ENCODE assay signal across 1 cellular context in genomic region chr6:31619805-31620585, GRCh38.
TF ChIP-seq lines count a peak whose summit lies in the region.

No MANE protein-coding gene starts in this region.

TF ChIP-seq in HEK293, 187 proteins besides CTCF, POLR2A, EP300 and RAD21 (continued from another document):
- TF ChIP-seq ZNF521 (tag by site-specific recombination; IDR thresholded peaks at IDR 0.05) (no peak), ZNF223 (tag by site-specific recombination; IDR thresholded peaks at IDR 0.05) (no peak), ZNF600 (tag by site-specific recombination; IDR thresholded peaks at IDR 0.05) (peak; percentile 91), ZNF529 (tag by site-specific recombination; IDR thresholded peaks at IDR 0.05; ENCODE audit: insufficient replicate concordance) (no peak), ZNF169 (tag by site-specific recombination; IDR thresholded peaks at IDR 0.05) (no peak), ZNF560 (tag by site-specific recombination; IDR thresholded peaks at IDR 0.05; ENCODE audit: borderline replicate concordance) (no peak), ZNF404 (tag by site-specific recombination; IDR thresholded peaks at IDR 0.05) (no peak), ZNF37A (tag by site-specific recombination; IDR thresholded peaks at IDR 0.05) (no peak), ZNF10 (tag by site-specific recombination; IDR thresholded peaks at IDR 0.05) (peak; percentile 47; the same call in 1 of the 2 replicates), ZNF48 (tag by site-specific recombination; IDR thresholded peaks at IDR 0.05) (no peak), ZNF514 (tag by site-specific recombination; IDR thresholded peaks at IDR 0.05) (no peak), ZNF19 (tag by site-specific recombination; IDR thresholded peaks at IDR 0.05; ENCODE audit: low read depth) (no peak), ZNF248 (tag by site-specific recombination; IDR thresholded peaks at IDR 0.05) (no peak), ZXDB (tag by site-specific recombination; IDR thresholded peaks at IDR 0.05) (peak; percentile 62), ZNF626 (tag by site-specific recombination; IDR thresholded peaks at IDR 0.05) (no peak), ZNF558 (tag by site-specific recombination; IDR thresholded peaks at IDR 0.05) (no peak), ZNF785 (tag by site-specific recombination; IDR thresholded peaks at IDR 0.05) (0 out of 2 replicates have a peak, but pooled peaks have one; percentile 39), ZBTB11 (tag by site-specific recombination; conservative IDR thresholded peaks at IDR 0.05; ENCODE audit: low read depth) (no peak), ZNF768 (tag by site-specific recombination; IDR thresholded peaks at IDR 0.05) (no peak), ZNF645 (tag by site-specific recombination; IDR thresholded peaks at IDR 0.05) (no peak), ZBTB20 (tag by site-specific recombination; IDR thresholded peaks at IDR 0.05) (peak; percentile 69), ZNF707 (tag by site-specific recombination; IDR thresholded peaks at IDR 0.05) (no peak), PBX3 (CRISPR knock-in tag; IDR thresholded peaks at IDR 0.05) (no peak; the same call in 1 of the 2 replicates), ZNF133 (tag by site-specific recombination; IDR thresholded peaks at IDR 0.05) (no peak), ZNF140 (tag by site-specific recombination; IDR thresholded peaks at IDR 0.05) (no peak), ZNF660 (tag by site-specific recombination; IDR thresholded peaks at IDR 0.05) (peak; percentile 48; the same call in 1 of the 2 replicates), ZBTB8A (tag by site-specific recombination; IDR thresholded peaks at IDR 0.05) (peak; percentile 56), GLIS2 (tag by site-specific recombination; IDR thresholded peaks at IDR 0.05) (peak; percentile 76), AEBP2 (tag by site-specific recombination; IDR thresholded peaks at IDR 0.05; ENCODE audit: borderline replicate concordance) (no peak), ZNF596 (tag by site-specific recombination; IDR thresholded peaks at IDR 0.05) (no peak), SCRT2 (tag by site-specific recombination; IDR thresholded peaks at IDR 0.05) (no peak), ZNF302 (tag by site-specific recombination; IDR thresholded peaks at IDR 0.05; ENCODE audit: low read depth) (no peak), GFI1B (tag by site-specific recombination; IDR thresholded peaks at IDR 0.05) (no peak), ZNF549 (tag by site-specific recombination; IDR thresholded peaks at IDR 0.05) (no peak), ZNF777 (tag by site-specific recombination; IDR thresholded peaks at IDR 0.05; ENCODE audit: borderline replicate concordance) (no peak; the same call in 1 of the 2 replicates), INSM2 (tag by site-specific recombination; IDR thresholded peaks at IDR 0.05) (peak; percentile 84), ZNF610 (tag by site-specific recombination; IDR thresholded peaks at IDR 0.05; ENCODE audit: borderline replicate concordance) (peak; percentile 83; the same call in 1 of the 2 replicates), ZSCAN23 (tag by site-specific recombination; IDR thresholded peaks at IDR 0.05) (no peak), ZNF792 (tag by site-specific recombination; IDR thresholded peaks at IDR 0.05) (no peak), MYNN (tag by site-specific recombination; IDR thresholded peaks at IDR 0.05; ENCODE audit: borderline replicate concordance) (no peak), ZFP37 (tag by site-specific recombination; IDR thresholded peaks at IDR 0.05) (no peak)
- TF ChIP-seq, protein P1, sequence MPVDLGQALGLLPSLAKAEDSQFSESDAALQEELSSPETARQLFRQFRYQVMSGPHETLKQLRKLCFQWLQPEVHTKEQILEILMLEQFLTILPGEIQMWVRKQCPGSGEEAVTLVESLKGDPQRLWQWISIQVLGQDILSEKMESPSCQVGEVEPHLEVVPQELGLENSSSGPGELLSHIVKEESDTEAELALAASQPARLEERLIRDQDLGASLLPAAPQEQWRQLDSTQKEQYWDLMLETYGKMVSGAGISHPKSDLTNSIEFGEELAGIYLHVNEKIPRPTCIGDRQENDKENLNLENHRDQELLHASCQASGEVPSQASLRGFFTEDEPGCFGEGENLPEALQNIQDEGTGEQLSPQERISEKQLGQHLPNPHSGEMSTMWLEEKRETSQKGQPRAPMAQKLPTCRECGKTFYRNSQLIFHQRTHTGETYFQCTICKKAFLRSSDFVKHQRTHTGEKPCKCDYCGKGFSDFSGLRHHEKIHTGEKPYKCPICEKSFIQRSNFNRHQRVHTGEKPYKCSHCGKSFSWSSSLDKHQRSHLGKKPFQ (tag by site-specific recombination; IDR thresholded peaks at IDR 0.05) = no peak
- TF ChIP-seq, protein P2, sequence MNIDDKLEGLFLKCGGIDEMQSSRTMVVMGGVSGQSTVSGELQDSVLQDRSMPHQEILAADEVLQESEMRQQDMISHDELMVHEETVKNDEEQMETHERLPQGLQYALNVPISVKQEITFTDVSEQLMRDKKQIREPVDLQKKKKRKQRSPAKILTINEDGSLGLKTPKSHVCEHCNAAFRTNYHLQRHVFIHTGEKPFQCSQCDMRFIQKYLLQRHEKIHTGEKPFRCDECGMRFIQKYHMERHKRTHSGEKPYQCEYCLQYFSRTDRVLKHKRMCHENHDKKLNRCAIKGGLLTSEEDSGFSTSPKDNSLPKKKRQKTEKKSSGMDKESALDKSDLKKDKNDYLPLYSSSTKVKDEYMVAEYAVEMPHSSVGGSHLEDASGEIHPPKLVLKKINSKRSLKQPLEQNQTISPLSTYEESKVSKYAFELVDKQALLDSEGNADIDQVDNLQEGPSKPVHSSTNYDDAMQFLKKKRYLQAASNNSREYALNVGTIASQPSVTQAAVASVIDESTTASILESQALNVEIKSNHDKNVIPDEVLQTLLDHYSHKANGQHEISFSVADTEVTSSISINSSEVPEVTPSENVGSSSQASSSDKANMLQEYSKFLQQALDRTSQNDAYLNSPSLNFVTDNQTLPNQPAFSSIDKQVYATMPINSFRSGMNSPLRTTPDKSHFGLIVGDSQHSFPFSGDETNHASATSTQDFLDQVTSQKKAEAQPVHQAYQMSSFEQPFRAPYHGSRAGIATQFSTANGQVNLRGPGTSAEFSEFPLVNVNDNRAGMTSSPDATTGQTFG (tag by site-specific recombination; IDR thresholded peaks at IDR 0.05; ENCODE audit: borderline replicate concordance) = no peak
- TF ChIP-seq, protein P3, sequence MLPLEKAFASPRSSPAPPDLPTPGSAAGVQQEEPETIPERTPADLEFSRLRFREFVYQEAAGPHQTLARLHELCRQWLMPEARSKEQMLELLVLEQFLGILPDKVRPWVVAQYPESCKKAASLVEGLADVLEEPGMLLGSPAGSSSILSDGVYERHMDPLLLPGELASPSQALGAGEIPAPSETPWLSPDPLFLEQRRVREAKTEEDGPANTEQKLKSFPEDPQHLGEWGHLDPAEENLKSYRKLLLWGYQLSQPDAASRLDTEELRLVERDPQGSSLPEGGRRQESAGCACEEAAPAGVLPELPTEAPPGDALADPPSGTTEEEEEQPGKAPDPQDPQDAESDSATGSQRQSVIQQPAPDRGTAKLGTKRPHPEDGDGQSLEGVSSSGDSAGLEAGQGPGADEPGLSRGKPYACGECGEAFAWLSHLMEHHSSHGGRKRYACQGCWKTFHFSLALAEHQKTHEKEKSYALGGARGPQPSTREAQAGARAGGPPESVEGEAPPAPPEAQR (tag by site-specific recombination; IDR thresholded peaks at IDR 0.05) = no peak
- TF ChIP-seq, protein P4, sequence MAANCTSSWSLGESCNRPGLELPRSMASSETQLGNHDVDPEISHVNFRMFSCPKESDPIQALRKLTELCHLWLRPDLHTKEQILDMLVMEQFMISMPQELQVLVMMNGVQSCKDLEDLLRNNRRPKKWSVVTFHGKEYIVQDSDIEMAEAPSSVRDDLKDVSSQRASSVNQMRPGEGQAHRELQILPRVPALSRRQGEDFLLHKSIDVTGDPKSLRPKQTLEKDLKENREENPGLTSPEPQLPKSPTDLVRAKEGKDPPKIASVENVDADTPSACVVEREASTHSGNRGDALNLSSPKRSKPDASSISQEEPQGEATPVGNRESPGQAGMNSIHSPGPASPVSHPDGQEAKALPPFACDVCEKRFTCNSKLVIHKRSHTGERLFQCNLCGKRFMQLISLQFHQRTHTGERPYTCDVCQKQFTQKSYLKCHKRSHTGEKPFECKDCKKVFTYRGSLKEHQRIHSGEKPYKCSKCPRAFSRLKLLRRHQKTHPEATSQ (tag by site-specific recombination; IDR thresholded peaks at IDR 0.05) = no peak
